In the genomic region with DNA sequence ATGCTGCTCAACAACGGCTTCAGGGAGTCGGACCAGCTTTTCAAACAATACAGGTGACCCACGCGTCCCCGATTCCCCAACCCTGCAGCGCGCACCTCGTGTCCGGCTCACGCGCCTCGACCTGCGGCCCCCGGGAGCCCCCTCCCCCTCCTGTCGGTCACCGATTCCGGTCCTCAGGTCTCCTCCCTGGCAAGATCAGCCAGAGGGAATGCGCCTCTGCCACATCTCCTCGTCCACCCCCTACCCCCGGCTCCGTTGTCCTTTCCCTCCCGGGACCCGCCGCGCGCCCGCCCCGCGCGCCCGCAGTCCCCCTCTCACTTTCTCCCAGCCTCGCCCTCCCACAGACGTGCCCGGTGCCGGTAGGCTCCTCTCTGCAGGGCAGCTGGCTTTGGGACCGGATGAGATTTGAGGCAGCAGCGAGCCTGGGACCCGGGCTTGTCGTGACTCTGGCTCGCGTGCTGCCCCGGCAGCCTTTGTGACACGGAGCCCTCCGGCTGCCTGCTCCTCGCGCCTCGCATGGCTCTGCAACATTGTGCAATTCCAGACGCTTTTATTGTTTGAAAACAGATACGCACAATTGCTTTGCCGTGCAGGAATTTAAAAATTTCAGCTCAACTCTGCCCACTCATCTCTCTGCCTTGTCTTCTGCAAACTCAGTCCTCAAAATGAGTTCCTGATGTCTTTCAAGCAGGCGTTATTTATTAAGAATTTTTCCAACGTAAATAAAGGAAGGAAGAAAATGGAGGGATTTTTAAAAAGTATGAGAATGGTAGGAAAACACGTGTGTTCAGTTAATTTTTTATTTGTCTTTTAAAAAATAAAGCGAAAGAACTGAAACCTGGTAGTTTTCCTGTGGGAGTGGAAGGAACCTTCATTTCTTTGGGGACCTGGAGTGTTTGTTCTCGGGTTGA, we compare ENCODE assay signal across 8 cellular contexts. TPM values are rescaled to one million over a fixed set of nuclear protein-coding genes. Genes with fewer than 3 reads are reported as not detected.
DNase-seq lines count a peak whose midpoint lies in the region; ATAC-seq and TF ChIP-seq lines count a peak whose summit lies in the region.

No MANE protein-coding gene starts in this region.

- H3K36me3 ChIP-seq in neuronal stem cell (replicated peaks in 1 of 2; ENCODE audit: control insufficient read depth in 2 of 2, insufficient read depth in 2 of 2, low read length in 2 of 2) = no peaks in the 10 kb centered on the region
- H3K36me3 ChIP-seq in vagina = no peaks in the 10 kb centered on the region

- peak overlapping the region; percentile 98 for H2AFZ ChIP-seq in neuronal stem cell (ENCODE audit: low read length)

- peak overlapping the region; percentile 80 to 98 for H3K4me3 ChIP-seq in neuronal stem cell (ENCODE audit: low read length in 2 of 2)
- peak overlapping the region; percentile 75 to 85 for H3K4me3 ChIP-seq in vagina

- peak overlapping the region; percentile 84 to 95 for H3K27ac Mint-ChIP-seq in activated naive CD4-positive, alpha-beta T cell treated with anti-CD3 and anti-CD28 coated beads, Interleukin-2, amount 50 U/mL, for 72 hours

- H3K4ac ChIP-seq in neuronal stem cell (ENCODE audit: low read length) = peak overlapping the region; percentile 58

- peak overlapping the region; percentile 50 for H2BK15ac ChIP-seq in neuronal stem cell (ENCODE audit: low read length)

- WGBS in neuronal stem cell (ENCODE audit: extremely low coverage in 2 of 2, insufficient read length in 2 of 2, insufficient replicate concordance in 1 of 2), 2 donors = 100% methylated on average over 1 to 2 of the region's 55 CpGs

- H3K4me2 ChIP-seq in neuronal stem cell (ENCODE audit: insufficient read depth, low read length, poor library complexity, severe bottlenecking) = peak overlapping the region; percentile 82

- H3K9ac ChIP-seq in neuronal stem cell (ENCODE audit: low read depth, low read length, poor library complexity) = peak overlapping the region; percentile 99

- peak overlapping the region; percentile 25 for H3K14ac ChIP-seq in neuronal stem cell (ENCODE audit: low read length)

- H3K27me3 ChIP-seq in neuronal stem cell (ENCODE audit: control insufficient read depth in 3 of 3, insufficient read depth in 3 of 3, low read depth in 1 of 3, low read length in 3 of 3) (peaks cover 0 to 35% (median 0%) of the 10 kb centered on the region in 3 experiments), vagina (no peaks in the 10 kb centered on the region)

- peaks cover 5% of the 10 kb centered on the region for H3K79me1 ChIP-seq in neuronal stem cell (ENCODE audit: low read depth, low read length)

- DNase-seq in AG20443 (ENCODE audit: low spot score) = peak; percentile 89
- DNase-seq in HEK293T (ENCODE audit: extremely low spot score) = peak; percentile 68
- DNase-seq in RPMI7951 (ENCODE audit: low read depth) = peak; percentile 76
- peak; percentile 62 to 67 for DNase-seq in activated naive CD4-positive, alpha-beta T cell treated with anti-CD3 and anti-CD28 coated beads, Interleukin-2, amount 50 U/mL, for 72 hours (ENCODE audit: low spot score in 2 of 2)
- DNase-seq in globus pallidus (ENCODE audit: low spot score) = peak; percentile 12
- DNase-seq in neuronal stem cell (ENCODE audit: low spot score) = peak; percentile 46
- no peak for DNase-seq in vagina (ENCODE audit: extremely low spot score in 2 of 2)
- no peak for DNase-seq in NCI-H187 (lab: John Stamatoyannopoulos, UW)

- peak overlapping the region; percentile 51 for H3K23ac ChIP-seq in neuronal stem cell (ENCODE audit: low read depth, low read length, poor library complexity)

- TF ChIP-seq POLR2A in vagina (IDR thresholded peaks at IDR 0.05) = peak in 1 of 2 donors; percentile 49

- CTCF ChIA-PET in HEK293T (lab: Yijun Ruan, JAX) = interaction anchor here (0.7 to 1.0 kb wide), 2 partner anchors 62 to 124 kb away, joined by 3 read pairs; partner anchors contain the start of gene CABYR

- H2BK120ac ChIP-seq in neuronal stem cell (ENCODE audit: low read depth, low read length) = no peak overlapping the region

- H3K4me1 ChIP-seq in neuronal stem cell (ENCODE audit: control insufficient read depth in 2 of 2, insufficient read depth in 1 of 2, low read depth in 1 of 2, low read length in 2 of 2) (peaks cover 4 to 7% of the 10 kb centered on the region in 2 donors), vagina (peaks cover 27% of the 10 kb centered on the region)

- H3K27ac ChIP-seq in neuronal stem cell (replicated peaks; ENCODE audit: low read length) (no peak overlapping the region), vagina (peak overlapping the region; percentile 92)

- peak overlapping the region; percentile 99 for H3K18ac ChIP-seq in neuronal stem cell (ENCODE audit: low read length)

- H4K8ac ChIP-seq in neuronal stem cell (ENCODE audit: low read depth, low read length) = no peak overlapping the region

- peak overlapping the region; percentile 90 for H4K91ac ChIP-seq in neuronal stem cell (ENCODE audit: low read depth, low read length, poor library complexity)

- POLR2A ChIA-PET in HEK293T (lab: Yijun Ruan, JAX) = interaction anchor here (1.0 to 2.8 kb wide), 4 partner anchors 9 to 17 kb away, joined by 3 to 12 read pairs (median 4); no protein-coding TSS in a partner anchor

- no peak for TF ChIP-seq CTCF in vagina (IDR thresholded peaks at IDR 0.05)

- H3K36me3 Mint-ChIP-seq in activated naive CD4-positive, alpha-beta T cell treated with anti-CD3 and anti-CD28 coated beads, Interleukin-2, amount 50 U/mL, for 72 hours = peaks cover 12 to 21% of the 10 kb centered on the region in 2 donors

- intact Hi-C loops in vagina (cut with DNase I) = loop anchor here (5.0 to 10.0 kb wide), 3 partner anchors 60 to 188 kb away; no protein-coding TSS in a partner anchor

- ATAC-seq in activated naive CD4-positive, alpha-beta T cell treated with anti-CD3 and anti-CD28 coated beads, Interleukin-2, amount 50 U/mL, for 72 hours = peak; percentile 4 to 21

- peak overlapping the region; percentile 50 for H2AK5ac ChIP-seq in neuronal stem cell (ENCODE audit: low read depth, low read length)

- no peaks in the 10 kb centered on the region for H3K9me3 ChIP-seq in neuronal stem cell (replicated peaks in 1 of 2; ENCODE audit: control insufficient read depth in 2 of 2, insufficient read depth in 1 of 2, low read depth in 1 of 2, low read length in 2 of 2)
- H3K9me3 ChIP-seq in vagina = no peaks in the 10 kb centered on the region

- H2BK12ac ChIP-seq in neuronal stem cell (ENCODE audit: low read length) = no peak overlapping the region

- H3K9me3 Mint-ChIP-seq in activated naive CD4-positive, alpha-beta T cell treated with anti-CD3 and anti-CD28 coated beads, Interleukin-2, amount 50 U/mL, for 72 hours = no peaks in the 10 kb centered on the region

- H2BK5ac ChIP-seq in neuronal stem cell (ENCODE audit: low read length) = peak overlapping the region; percentile 89

TF ChIP-seq in HEK293T, 16 proteins besides CTCF, POLR2A, EP300 and RAD21:
- TF ChIP-seq FOXA1 (IDR thresholded peaks at IDR 0.05) = no peak
- TF ChIP-seq ELF4 (IDR thresholded peaks at IDR 0.05) = no peak
- TF ChIP-seq L3MBTL2 (conservative IDR thresholded peaks at IDR 0.05) = peak; percentile 91
- TF ChIP-seq TARDBP (IDR thresholded peaks at IDR 0.05) = no peak

RNA-seq across cellular contexts. Expression of gene TTC39C, which starts 0.7 kb away (rescaled TPM):
- 18.1 and 19.0 TPM in 2 replicates for total RNA-seq in RPMI7951 (2014; rRNA removed; shearing (Covaris generic))
- 10 to 100 TPM; 44.0 to 46.2 TPM for total RNA-seq in activated naive CD4-positive, alpha-beta T cell treated with anti-CD3 and anti-CD28 coated beads, Interleukin-2, amount 50 U/mL, for 72 hours
- polyA plus RNA-seq in neuronal stem cell (2013, experiment 1 of 2) = 16.7 TPM
- 16.5 TPM for polyA plus RNA-seq in neuronal stem cell (2013, experiment 2 of 2)
- 42.5 TPM for total RNA-seq in vagina

Comparison
In these comparisons a context has a peak if more than half of its experiments do, and no peak if none do; other contexts are left out.
1. DNase-seq: peak in AG20443 (single experiment), HEK293T (single experiment), RPMI7951 (single experiment), activated naive CD4-positive, alpha-beta T cell treated with anti-CD3 and anti-CD28 coated beads, Interleukin-2, amount 50 U/mL, for 72 hours (2 of 2), globus pallidus (single experiment) and neuronal stem cell (single experiment); none in vagina (0 of 2) and NCI-H187 (0 of 2).